23 cellular contexts compared by ENCODE assay signal in genomic region chr12:19012965-19013364, GRCh38.
DNase-seq lines count a peak whose midpoint lies in the region; ATAC-seq, FAIRE-seq and TF ChIP-seq lines count a peak whose summit lies in the region.
"Had no signal": no experiment of that assay in that cellular context is flagged by ENCODE, and none has a peak within 500 bp of the region (broad histone marks: within the 10 kb centered on the region; RNA-seq: fewer than 3 reads in every experiment).

No MANE protein-coding gene starts in this region.

- peak; percentile 88 for ATAC-seq in left lobe of liver
- ATAC-seq: A549 had no signal

- peak; percentile 52 for DNase-seq in ELR (ENCODE audit: low read depth)
- DNase-seq in NCI-H146 (lab: John Stamatoyannopoulos, UW), result peak; percentile 54
- DNase-seq in endothelial cell of umbilical vein (ENCODE audit: low read depth, low spot score), result peak; percentile 5
- no peak for DNase-seq in left lobe of liver (ENCODE audit: low spot score)
- no peak for DNase-seq in anterior cingulate cortex (lab: John Stamatoyannopoulos, UW)
- DNase-seq in DMS153 (lab: John Stamatoyannopoulos, UW), result no peak
- no peak for DNase-seq in GM19240 (ENCODE audit: insufficient read length, low spot score)
- no peak for DNase-seq in globus pallidus (ENCODE audit: low spot score)
- DNase-seq: CD4-positive, alpha-beta memory T cell; DMS79 treated with DMSO at 0.1 percent for 48 hours; Karpas-422; MM.1S; NCI-H1092 treated with DMSO at 0.1 percent for 48 hours; NCI-H1694 treated with DMSO at 0.1 percent for 48 hours; NCI-H2107; NCI-H510A treated with DMSO at 0.1 percent for 48 hours; NCI-H82; SJCRH30 had no signal

- H3K9me3 ChIP-seq in endothelial cell of umbilical vein (replicated peaks; ENCODE audit: control insufficient read depth, insufficient read depth, low read length), result no peaks in the 10 kb centered on the region
- H3K9me3 ChIP-seq: A549, HAP-1, SJCRH30 had no signal

- no peaks in the 10 kb centered on the region for H4K20me1 ChIP-seq in endothelial cell of umbilical vein (replicated peaks; ENCODE audit: control insufficient read depth, extremely low read depth, insufficient read depth, low read length)

- no peak overlapping the region for H3K4me3 ChIP-seq in endothelial cell of umbilical vein (replicated peaks in 1 of 3; ENCODE audit: insufficient read depth in 1 of 3, low read depth in 1 of 3, low read length in 3 of 3)
- H3K4me3 ChIP-seq: A549, HAP-1, PC-9, SJCRH30 had no signal

- H3K4me1 ChIP-seq in endothelial cell of umbilical vein (ENCODE audit: control insufficient read depth, extremely low read depth, insufficient read depth, low read length), result no peaks in the 10 kb centered on the region
- H3K4me1 ChIP-seq: SJCRH30 had no signal

- H3K9me1 ChIP-seq in endothelial cell of umbilical vein (replicated peaks; ENCODE audit: control insufficient read depth, extremely low read depth, insufficient read depth, low read length), result no peaks in the 10 kb centered on the region

- no peaks in the 10 kb centered on the region for H3K36me3 ChIP-seq in endothelial cell of umbilical vein (ENCODE audit: control insufficient read depth in 2 of 2, extremely low read depth in 1 of 2, insufficient read depth in 2 of 2, low read length in 2 of 2)
- H3K36me3 ChIP-seq: HAP-1, SJCRH30 had no signal

- POLR2A ChIA-PET in endothelial cell of umbilical vein (lab: Charles Lee), result no interaction called here

- H3K27ac ChIP-seq in endothelial cell of umbilical vein (ENCODE audit: insufficient read depth, low read depth, low read length), result no peak overlapping the region
- H3K27ac ChIP-seq: A549, HL-60, PC-9, SJCRH30 had no signal

- H2AFZ ChIP-seq in endothelial cell of umbilical vein (ENCODE audit: low read depth, low read length), result no peak overlapping the region
- H2AFZ ChIP-seq: PC-9 had no signal

- no peak overlapping the region for H3K9ac ChIP-seq in endothelial cell of umbilical vein (replicated peaks; ENCODE audit: extremely low read depth, insufficient read depth, low read length)

- intact Hi-C loops in endothelial cell of umbilical vein (cut with micrococcal nuclease), result no loop called here

- H3K4me2 ChIP-seq in endothelial cell of umbilical vein (ENCODE audit: insufficient read depth, low read length), result no peak overlapping the region
- H3K4me2 ChIP-seq: A549, PC-9 had no signal

- no peak for TF ChIP-seq POLR2A in endothelial cell of umbilical vein (IDR thresholded peaks at IDR 0.05; ENCODE audit: low read depth, low read length)

- H3K79me2 ChIP-seq in endothelial cell of umbilical vein (ENCODE audit: control insufficient read depth, insufficient read depth, low read length), result no peaks in the 10 kb centered on the region

- TF ChIP-seq CTCF in endothelial cell of umbilical vein (IDR thresholded peaks at IDR 0.05; ENCODE audit: extremely low read depth in 1 of 2, insufficient read depth in 1 of 2, low read depth in 1 of 2, low read length in 2 of 2), result no peak

- dilution Hi-C loops in endothelial cell of umbilical vein (cut with MboI; ENCODE audit: extremely low pct_ligation_motif_present, low sequenced_read_pairs), result no loop called here

- FAIRE-seq in endothelial cell of umbilical vein (lab: Jason Lieb, UNC), result no peak
- FAIRE-seq: A549, HTR-8/SVneo had no signal

- CTCF ChIA-PET in endothelial cell of umbilical vein (lab: Charles Lee), result interaction anchor here (1.1 kb wide), 2 partner anchors 10 to 23 kb away, joined by 3 read pairs; no protein-coding TSS in a partner anchor

- H3K27me3 ChIP-seq in endothelial cell of umbilical vein (ENCODE audit: control insufficient read depth in 2 of 2, insufficient read depth in 2 of 2, low read length in 2 of 2), result no peaks in the 10 kb centered on the region
- H3K27me3 ChIP-seq: SJCRH30 had no signal

- no TSS peak for BruUV-seq in endothelial cell of umbilical vein (replicated peaks; lab: Mats Ljungman, UMichigan)

TF ChIP-seq in endothelial cell of umbilical vein, 7 proteins besides CTCF, POLR2A, EP300 and RAD21:
- TF ChIP-seq GATA2 (IDR thresholded peaks at IDR 0.05; ENCODE audit: insufficient read depth, insufficient read length, low read depth, low read length) (peak; percentile 59), FOS (IDR thresholded peaks at IDR 0.05; ENCODE audit: borderline replicate concordance, insufficient read depth, low read length) (peak; percentile 20), MAX (IDR thresholded peaks at IDR 0.05; ENCODE audit: insufficient read depth, insufficient read length) (no peak)

Comparison
In these comparisons a context has a peak if more than half of its experiments do, and no peak if none do; other contexts are left out.
1. DNase-seq: peak in ELR (single experiment), NCI-H146 (single experiment) and endothelial cell of umbilical vein (single experiment); none in left lobe of liver (single experiment), anterior cingulate cortex (0 of 58), DMS153 (single experiment), GM19240 (single experiment) and globus pallidus (single experiment).